In genomic region chr4:163663454-163664225, GRCh38 we compare ENCODE assay signal across 10 cellular contexts.
A peak's percentile ranks its signal among the peaks of the same experiment; 100 is the strongest.
DNase-seq lines count a peak whose midpoint lies in the region; ATAC-seq and TF ChIP-seq lines count a peak whose summit lies in the region.
"Had no signal": no experiment of that assay in that cellular context is flagged by ENCODE, and none has a peak within 500 bp of the region (broad histone marks: within the 10 kb centered on the region; RNA-seq: fewer than 3 reads in every experiment).

No MANE protein-coding gene starts in this region.

- H3K4me1 Mint-ChIP-seq in naive B cell (peaks cover 58 to 80% (median 66%) of the 10 kb centered on the region in 3 donors), glutamatergic neuron (ENCODE audit: low read depth, unreplicated experiment) (no peaks in the 10 kb centered on the region)

- H3K9me3 Mint-ChIP-seq in naive B cell: peaks cover 0 to 15% (median 2%) of the 10 kb centered on the region in 7 donors
- H3K9me3 Mint-ChIP-seq in glutamatergic neuron (ENCODE audit: unreplicated experiment): no peaks in the 10 kb centered on the region

- H3K27ac Mint-ChIP-seq in naive B cell (peak overlapping the region; percentile 92 to 98 (median 96)), glutamatergic neuron (ENCODE audit: unreplicated experiment) (no peak overlapping the region)

- H3K4me3 Mint-ChIP-seq in naive B cell: peak overlapping the region; percentile 80 to 88 (median 84)
- no peak overlapping the region for H3K4me3 Mint-ChIP-seq in glutamatergic neuron (ENCODE audit: unreplicated experiment)

- H3K36me3 Mint-ChIP-seq in naive B cell (peaks cover 7% of the 10 kb centered on the region in 2 donors), glutamatergic neuron (ENCODE audit: unreplicated experiment) (no peaks in the 10 kb centered on the region)

- DNase-seq in naive B cell: peak; percentile 78
- DNase-seq in NCI-H146 (lab: John Stamatoyannopoulos, UW): no peak
- DNase-seq in glutamatergic neuron: no peak
- no peak for DNase-seq in sciatic nerve (ENCODE audit: low spot score)
- DNase-seq: activated naive CD4-positive, alpha-beta T cell treated with Interleukin-2 at 50 U/mL for 16 hours; mesenchymal stem cell; stimulated activated CD4-positive, alpha-beta T cell treated with anti-CD3 and anti-CD28 coated beads, Interleukin-1b, Interleukin-23, amount 100 ng/mL, for 48 hours had no signal

- no peaks in the 10 kb centered on the region for H3K27me3 Mint-ChIP-seq in naive B cell
- H3K27me3 Mint-ChIP-seq in glutamatergic neuron (ENCODE audit: unreplicated experiment): peaks cover 3% of the 10 kb centered on the region

- TF ChIP-seq CTCF in glutamatergic neuron (IDR thresholded peaks at IDR 0.05; ENCODE audit: partially characterized antibody, unreplicated experiment): no peak

- ATAC-seq in GM18868 (IDR thresholded peaks at IDR 0.05; ENCODE audit: unreplicated experiment) (peak; percentile 75), GM21723 (IDR thresholded peaks at IDR 0.05; ENCODE audit: unreplicated experiment) (peak; percentile 82), HG03439 (IDR thresholded peaks at IDR 0.05; ENCODE audit: unreplicated experiment) (peak; percentile 68), naive B cell (ENCODE audit: low read depth in 2 of 2) (peak; percentile 85 to 86), sciatic nerve (no peak)

- intact Hi-C loops in sciatic nerve (cut with DNase I): no loop called here
